In the genomic region with DNA sequence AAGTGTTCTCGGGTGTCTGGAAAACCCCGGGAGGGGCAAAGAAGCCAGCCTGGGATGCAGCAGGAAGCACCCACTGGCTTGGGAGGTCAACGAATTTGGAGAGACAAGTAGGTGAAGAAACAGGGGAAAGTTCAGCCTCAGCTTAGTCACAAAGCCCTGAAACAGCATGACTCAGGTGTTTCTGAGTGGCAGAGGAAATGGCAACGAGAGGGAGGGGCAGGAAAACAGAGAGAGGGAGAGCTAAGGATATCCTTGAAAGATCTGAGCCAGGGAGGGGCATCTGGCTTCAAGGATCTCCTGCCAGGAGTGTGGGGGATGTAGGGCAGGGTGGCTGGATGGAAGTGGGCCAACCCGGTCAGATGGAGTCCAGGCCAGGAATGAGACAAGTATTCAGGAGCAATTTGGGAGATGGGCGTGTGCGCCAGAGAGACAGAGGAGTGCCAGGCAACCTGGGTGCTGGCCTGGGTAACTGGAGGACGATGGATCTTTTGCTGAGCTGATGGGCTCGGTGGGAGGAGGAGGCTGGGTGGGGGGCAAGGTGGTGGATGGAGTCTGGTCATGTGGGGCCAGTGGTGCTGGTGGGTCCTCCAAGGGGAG, we compare ENCODE assay signal across 8 cellular contexts. TPM values are rescaled to one million over a fixed set of nuclear protein-coding genes. Genes with fewer than 3 reads are reported as not detected.
DNase-seq lines count a peak whose midpoint lies in the region; ATAC-seq and TF ChIP-seq lines count a peak whose summit lies in the region.

No MANE protein-coding gene starts in this region.

- H3K27me3 ChIP-seq in vagina: no peaks in the 10 kb centered on the region

- ATAC-seq in GM18867 (IDR thresholded peaks at IDR 0.05; ENCODE audit: unreplicated experiment): no peak
- no peak for ATAC-seq in GM21423 (IDR thresholded peaks at IDR 0.05; ENCODE audit: unreplicated experiment)

- TF ChIP-seq CTCF in AG09319 (IDR thresholded peaks at IDR 0.05; ENCODE audit: low read depth, low read length) (no peak), HFF-Myc (IDR thresholded peaks at IDR 0.05; ENCODE audit: low read depth, low read length, missing control alignments) (no peak), chondrocyte (IDR thresholded peaks at IDR 0.05) (no peak), mesothelial cell of epicardium (IDR thresholded peaks at IDR 0.05; ENCODE audit: unreplicated experiment) (no peak), vagina (IDR thresholded peaks at IDR 0.05) (no peak)

- H3K9me3 ChIP-seq in vagina: no peaks in the 10 kb centered on the region

- TF ChIP-seq POLR2A in vagina (IDR thresholded peaks at IDR 0.05): no peak

- H3K27ac Mint-ChIP-seq in chondrocyte (ENCODE audit: unreplicated experiment) (peak overlapping the region; percentile 92), mesothelial cell of epicardium (peak overlapping the region; percentile 69)

- H3K36me3 Mint-ChIP-seq in chondrocyte (ENCODE audit: low read depth) (no peaks in the 10 kb centered on the region), mesothelial cell of epicardium (no peaks in the 10 kb centered on the region)

- H3K4me1 ChIP-seq in vagina: peaks cover 36% of the 10 kb centered on the region

- peaks cover 25% of the 10 kb centered on the region for H3K4me1 Mint-ChIP-seq in chondrocyte (ENCODE audit: low read depth)
- peaks cover 25% of the 10 kb centered on the region for H3K4me1 Mint-ChIP-seq in mesothelial cell of epicardium

- H3K27ac ChIP-seq in vagina: peak overlapping the region; percentile 62

- H3K9me3 Mint-ChIP-seq in chondrocyte (ENCODE audit: low read depth): no peaks in the 10 kb centered on the region
- no peaks in the 10 kb centered on the region for H3K9me3 Mint-ChIP-seq in mesothelial cell of epicardium

- H3K27me3 Mint-ChIP-seq in chondrocyte (ENCODE audit: low read depth) (no peaks in the 10 kb centered on the region), mesothelial cell of epicardium (ENCODE audit: low read depth) (peaks cover 1% of the 10 kb centered on the region)

- no peaks in the 10 kb centered on the region for H3K36me3 ChIP-seq in vagina

- H3K4me3 ChIP-seq in HFF-Myc (replicated peaks; ENCODE audit: low read depth, low read length) (no peak overlapping the region), vagina (no peak overlapping the region)

- intact Hi-C loops in vagina (cut with DNase I): no loop called here

- DNase-seq in AG09319 (ENCODE audit: extremely low read depth, low read depth) (peak; percentile 84), HFF-Myc (ENCODE audit: extremely low read depth, low read depth) (peak; percentile 82), SHP77 (lab: John Stamatoyannopoulos, UW) (peak; percentile 84 to 87), chondrocyte (ENCODE audit: low spot score) (no peak), mesothelial cell of epicardium (ENCODE audit: low spot score in 2 of 2, unreplicated experiment in 2 of 2) (no peak), vagina (ENCODE audit: extremely low spot score in 2 of 2) (no peak)

- H3K4me3 Mint-ChIP-seq in chondrocyte (ENCODE audit: unreplicated experiment): peak overlapping the region; percentile 1
- H3K4me3 Mint-ChIP-seq in mesothelial cell of epicardium: no peak overlapping the region

RNA-seq across cellular contexts. Expression of a gene that starts 27.2 kb away (rescaled TPM):
- total RNA-seq in chondrocyte (1.9 to 16.0 TPM (median 2.8 TPM) in 3 replicates), mesothelial cell of epicardium (0.44 to 1.2 TPM (median 0.93 TPM) in 3 replicates), vagina (47.6 TPM)

RNA-seq across cellular contexts. Expression of a gene that starts 45.8 kb away (rescaled TPM):
- total RNA-seq in chondrocyte (34.6 to 39.4 TPM (median 36.1 TPM) in 3 replicates), mesothelial cell of epicardium (35.9 to 38.8 TPM (median 37.6 TPM) in 3 replicates), vagina (21.6 TPM)

RNA-seq across cellular contexts. Expression of a gene that starts 57.5 kb away (rescaled TPM):
- total RNA-seq in chondrocyte (71.5 to 99.0 TPM (median 73.9 TPM) in 3 replicates), mesothelial cell of epicardium (240 to 261 TPM (median 252 TPM) in 3 replicates), vagina (108 TPM)

Comparison
In these comparisons a context has a peak if more than half of its experiments do, and no peak if none do; other contexts are left out.
1. DNase-seq: peak in AG09319 (single experiment), HFF-Myc (single experiment) and SHP77 (2 of 2); none in chondrocyte (single experiment), mesothelial cell of epicardium (0 of 2) and vagina (0 of 2).